ENCODE assay signal across 9 cellular contexts in genomic region chr12:49342914-49343731, GRCh38. TPM values are rescaled to one million over a fixed set of nuclear protein-coding genes. Genes with fewer than 3 reads are reported as not detected.
DNase-seq lines count a peak whose midpoint lies in the region; ATAC-seq and TF ChIP-seq lines count a peak whose summit lies in the region.
"Had no signal": no experiment of that assay in that cellular context is flagged by ENCODE, and none has a peak within 500 bp of the region (broad histone marks: within the 10 kb centered on the region; RNA-seq: fewer than 3 reads in every experiment).

No MANE protein-coding gene starts in this region.

- TF ChIP-seq CTCF in heart right ventricle (IDR thresholded peaks at IDR 0.05) = no peak

- peak overlapping the region in 9 of 10 donors; percentile 32 to 58 (median 54) for H3K4me3 ChIP-seq in heart right ventricle
- peak overlapping the region; percentile 71 for H3K4me3 ChIP-seq in iPS-20b (ENCODE audit: low read length)

- no peaks in the 10 kb centered on the region for H3K36me3 Mint-ChIP-seq in activated T-helper 17 cell treated with anti-CD3 and anti-CD28 coated beads, Interleukin-2, amount 50 U/mL, for 72 hours (ENCODE audit: low read depth)

- no peaks in the 10 kb centered on the region for H3K36me3 ChIP-seq in heart right ventricle
- no peaks in the 10 kb centered on the region for H3K36me3 ChIP-seq in iPS-20b (ENCODE audit: insufficient read depth, low read depth, low read length)

- peaks cover 43% of the 10 kb centered on the region for H3K27me3 Mint-ChIP-seq in activated T-helper 17 cell treated with anti-CD3 and anti-CD28 coated beads, Interleukin-2, amount 50 U/mL, for 72 hours

- H3K9me3 ChIP-seq in heart right ventricle (no peaks in the 10 kb centered on the region), iPS-20b (ENCODE audit: insufficient read depth, low read depth, low read length) (no peaks in the 10 kb centered on the region)

- H3K27ac ChIP-seq in heart right ventricle (no peak overlapping the region), iPS-20b (ENCODE audit: low read length) (no peak overlapping the region)

- no peak for DNase-seq in heart right ventricle
- DNase-seq in Right ventricle myocardium inferior (ENCODE audit: missing footprints) = no peak
- DNase-seq in stimulated activated naive CD4-positive, alpha-beta T cell treated with Interleukin-2 at 50 U/mL for 16 hours (lab: John Stamatoyannopoulos, UW) = peak; percentile 70
- DNase-seq in EL = no peak
- no peak for DNase-seq in effector CD8-positive, alpha-beta T cell (lab: John Stamatoyannopoulos, UW)

- peaks cover 14% of the 10 kb centered on the region for H3K4me1 Mint-ChIP-seq in activated T-helper 17 cell treated with anti-CD3 and anti-CD28 coated beads, Interleukin-2, amount 50 U/mL, for 72 hours

- H3K4me3 Mint-ChIP-seq in activated T-helper 17 cell treated with anti-CD3 and anti-CD28 coated beads, Interleukin-2, amount 50 U/mL, for 72 hours = peak overlapping the region; percentile 65

- peak overlapping the region; percentile 28 for H3K27ac Mint-ChIP-seq in activated T-helper 17 cell treated with anti-CD3 and anti-CD28 coated beads, Interleukin-2, amount 50 U/mL, for 72 hours

- H3K9me3 Mint-ChIP-seq in activated T-helper 17 cell treated with anti-CD3 and anti-CD28 coated beads, Interleukin-2, amount 50 U/mL, for 72 hours = no peaks in the 10 kb centered on the region

- no peak overlapping the region for H3K9ac ChIP-seq in iPS-20b (ENCODE audit: low read depth, low read length)

- WGBS in heart right ventricle, 2 donors = 3 to 6% methylated on average over 33 of the region's 33 CpGs

- peaks cover 32 to 60% (median 54%) of the 10 kb centered on the region in 9 donors for H3K4me1 ChIP-seq in heart right ventricle
- peaks cover 25% of the 10 kb centered on the region for H3K4me1 ChIP-seq in iPS-20b (ENCODE audit: insufficient read depth, low read length)

- intact Hi-C loops in heart right ventricle (cut with DNase I) (loop anchor here in 6 of 10 donors (5.0 to 10.0 kb wide), 3 partner anchors 48 to 56 kb away; partner anchors contain the start of gene PRPH (in 1 of the 6)), Right ventricle myocardium inferior (cut with DNase I) (no loop called here)

- ATAC-seq in heart right ventricle (peak in 1 of 8 donors; percentile 2), Right ventricle myocardium inferior (no peak), HG03442 (IDR thresholded peaks at IDR 0.05; ENCODE audit: unreplicated experiment) (no peak)
- ATAC-seq in activated T-helper 17 cell treated with anti-CD3 and anti-CD28 coated beads, Interleukin-2, amount 50 U/mL, for 72 hours (replicated peaks) = peak; percentile 84

- H3K27me3 ChIP-seq in heart right ventricle = peaks cover 16 to 100% (median 82%) of the 10 kb centered on the region in 7 donors
- peaks cover 100% of the 10 kb centered on the region for H3K27me3 ChIP-seq in iPS-20b (ENCODE audit: insufficient read depth, low read length)

RNA-seq across cellular contexts. Expression of gene DNAJC22, which starts 3.6 kb away (rescaled TPM):
- total RNA-seq in heart right ventricle = under 1 TPM in 7 of 10 donors, not detected in 3; 0.17 to 0.59 (median 0.26) TPM
- under 1 TPM in 1 of 2 donors, not detected in 1; 0.01 TPM for polyA plus RNA-seq in heart right ventricle
- total RNA-seq in Right ventricle myocardium inferior = not detected
- total RNA-seq in activated T-helper 17 cell treated with anti-CD3 and anti-CD28 coated beads, Interleukin-2, amount 50 U/mL, for 72 hours = not detected

RNA-seq across cellular contexts. Expression of gene C1QL4, which starts 6.1 kb away (rescaled TPM):
- total RNA-seq in heart right ventricle (not detected), Right ventricle myocardium inferior (not detected)
- not detected for polyA plus RNA-seq in heart right ventricle
- total RNA-seq in activated T-helper 17 cell treated with anti-CD3 and anti-CD28 coated beads, Interleukin-2, amount 50 U/mL, for 72 hours = not detected
- polyA plus RNA-seq: adipose tissue had no signal

RNA-seq across cellular contexts. Expression of gene TROAP, which starts 20.1 kb away (rescaled TPM):
- total RNA-seq in heart right ventricle = 1 to 10 TPM in 2 of 10 donors, under 1 TPM in 5, not detected in 3; 0.40 to 4.9 (median 0.72) TPM
- 1 to 10 TPM in 1 of 2 donors, under 1 TPM in 1; 0.20 to 1.3 TPM for polyA plus RNA-seq in heart right ventricle
- 0.97 TPM for total RNA-seq in Right ventricle myocardium inferior
- total RNA-seq in activated T-helper 17 cell treated with anti-CD3 and anti-CD28 coated beads, Interleukin-2, amount 50 U/mL, for 72 hours = 10 to 100 TPM; 53.9 to 56.5 TPM

RNA-seq across cellular contexts. Expression of gene SPATS2, which starts 24.1 kb away (rescaled TPM):
- 10 to 100 TPM in 1 of 10 donors, 1 to 10 TPM in 9; 3.5 to 10.6 (median 5.1) TPM for total RNA-seq in heart right ventricle
- 10 to 100 TPM in 1 of 2 donors, 1 to 10 TPM in 1; 4.8 to 11.5 TPM for polyA plus RNA-seq in heart right ventricle
- total RNA-seq in Right ventricle myocardium inferior = 6.4 TPM
- 10 to 100 TPM; 15.3 to 16.9 TPM for total RNA-seq in activated T-helper 17 cell treated with anti-CD3 and anti-CD28 coated beads, Interleukin-2, amount 50 U/mL, for 72 hours

RNA-seq across cellular contexts. Expression of gene PRPH, which starts 48.2 kb away (rescaled TPM):
- total RNA-seq in heart right ventricle (under 1 TPM in 5 of 10 donors, not detected in 5; 0.10 to 0.64 (median 0.47) TPM), Right ventricle myocardium inferior (0.57 TPM)
- polyA plus RNA-seq in heart right ventricle = under 1 TPM; 0.35 to 0.51 TPM
- under 1 TPM in 1 of 2 donors, not detected in 1; 0.32 TPM for total RNA-seq in activated T-helper 17 cell treated with anti-CD3 and anti-CD28 coated beads, Interleukin-2, amount 50 U/mL, for 72 hours

Comparison
In these comparisons a context has a peak if more than half of its experiments do, and no peak if none do; other contexts are left out.
1. RNA of gene TROAP, which starts 20.1 kb away (total RNA-seq): 53.9 to 56.5 TPM in activated T-helper 17 cell treated with anti-CD3 and anti-CD28 coated beads, Interleukin-2, amount 50 U/mL, for 72 hours; 0.97 TPM in Right ventricle myocardium inferior (single experiment) and 0.40 to 4.9 TPM in heart right ventricle; every median in the first group is over 4 times any median in the second.